Comparison of ENCODE assay signal across 11 cellular contexts in genomic region chr1:229243638-229244037, GRCh38.
"Had no signal": no experiment of that assay in that cellular context is flagged by ENCODE, and none has a peak within 500 bp of the region (broad histone marks: within the 10 kb centered on the region; RNA-seq: fewer than 3 reads in every experiment).

No MANE protein-coding gene starts in this region.

- H3K4me3 ChIP-seq: GM23248, GM23338, HAP-1 had no signal

- H3K36me3 ChIP-seq: HAP-1 had no signal

- H3K27ac Mint-ChIP-seq: GM23338, H9, HFFc6 had no signal

- H2AFZ ChIP-seq: GM23248 had no signal

- H3K9me3 ChIP-seq: HAP-1 had no signal

- ATAC-seq: GM23338, HCT116 had no signal

- H3K4me2 ChIP-seq: GM23338 had no signal

- H3K27ac ChIP-seq: GM23248 had no signal

- FAIRE-seq: H1, H54 had no signal

- H3K9ac ChIP-seq: GM23248 had no signal

- DNase-seq: GM23248, GOT3, H7, H9, HCEC 1CT, HFFc6 had no signal

- H3K4me3 Mint-ChIP-seq: GM23338, H9, HFFc6 had no signal
